26 cellular contexts compared by ENCODE assay signal in genomic region chr4:116439330-116439729, GRCh38.
"Had no signal": no experiment of that assay in that cellular context is flagged by ENCODE, and none has a peak within 500 bp of the region (broad histone marks: within the 10 kb centered on the region; RNA-seq: fewer than 3 reads in every experiment).

No MANE protein-coding gene starts in this region.

- H3K4me1 Mint-ChIP-seq: endodermal cell; immature natural killer cell; naive B cell; naive thymus-derived CD8-positive, alpha-beta T cell had no signal

- ATAC-seq: effector memory CD8-positive, alpha-beta T cell; esophagus mucosa; foreskin keratinocyte; gastroesophageal sphincter; heart left ventricle; left lung; left ventricle myocardium superior; lower lobe of right lung; mucosa of descending colon; naive thymus-derived CD8-positive, alpha-beta T cell had no signal

- H3K27ac ChIP-seq: colonic mucosa, epithelial cell of prostate, foreskin keratinocyte, gastroesophageal sphincter, heart left ventricle, hepatocyte, left lung, lower lobe of right lung had no signal

- H2AFZ ChIP-seq: hepatocyte had no signal

- H3K4me3 ChIP-seq: colonic mucosa, gastroesophageal sphincter, heart left ventricle, hepatocyte, left lung, lower lobe of right lung, mucosa of descending colon had no signal

- H3K79me2 ChIP-seq: hepatocyte had no signal

- H3K27me3 Mint-ChIP-seq: dendritic cell treated with granulocyte-macrophage colony-stimulating factor and Interleukin-4, amounts not matched to agents 40 ng/mL and 50 ng/mL, for 4 days; effector memory CD8-positive, alpha-beta T cell; naive B cell; naive thymus-derived CD8-positive, alpha-beta T cell had no signal

- H3K9me3 Mint-ChIP-seq: dendritic cell treated with granulocyte-macrophage colony-stimulating factor and Interleukin-4, amounts not matched to agents 40 ng/mL and 50 ng/mL, for 4 days had no signal

- H3K36me3 ChIP-seq: colonic mucosa, gastroesophageal sphincter, heart left ventricle, left lung, lower lobe of right lung had no signal

- H3K27me3 ChIP-seq: colonic mucosa, foreskin keratinocyte, gastroesophageal sphincter, heart left ventricle, hepatocyte, left lung had no signal

- H3K4me1 ChIP-seq: colonic mucosa, foreskin keratinocyte, gastroesophageal sphincter, heart left ventricle, left lung, lower lobe of right lung had no signal

- H3K4me3 Mint-ChIP-seq: dendritic cell treated with granulocyte-macrophage colony-stimulating factor and Interleukin-4, amounts not matched to agents 40 ng/mL and 50 ng/mL, for 4 days; effector memory CD8-positive, alpha-beta T cell; endodermal cell; immature natural killer cell; mesothelial cell of epicardium; naive B cell; naive thymus-derived CD8-positive, alpha-beta T cell had no signal

- H3K36me3 Mint-ChIP-seq: immature natural killer cell; mesothelial cell of epicardium; naive B cell; naive thymus-derived CD8-positive, alpha-beta T cell had no signal

- DNase-seq: colonic mucosa; cortex of kidney; effector CD8-positive, alpha-beta T cell; effector memory CD8-positive, alpha-beta T cell; endodermal cell; erythroblast; foreskin keratinocyte; heart left ventricle; hypothalamus; immature natural killer cell; islet precursor cell; kidney; kidney glomerular epithelial cell; left lung; left ventricle myocardium superior; lower lobe of right lung; mesenchymal stem cell; mucosa of descending colon; naive B cell; naive thymus-derived CD8-positive, alpha-beta T cell had no signal

- H3K27ac Mint-ChIP-seq: dendritic cell treated with granulocyte-macrophage colony-stimulating factor and Interleukin-4, amounts not matched to agents 40 ng/mL and 50 ng/mL, for 4 days; effector memory CD8-positive, alpha-beta T cell; endodermal cell; immature natural killer cell; mesothelial cell of epicardium; naive B cell; naive thymus-derived CD8-positive, alpha-beta T cell had no signal

- H3K4me2 ChIP-seq: hepatocyte had no signal

- H3K9me3 ChIP-seq: colonic mucosa, gastroesophageal sphincter, lower lobe of right lung, mucosa of descending colon had no signal
